Comparison of ENCODE assay signal across 9 cellular contexts in the genomic region with DNA sequence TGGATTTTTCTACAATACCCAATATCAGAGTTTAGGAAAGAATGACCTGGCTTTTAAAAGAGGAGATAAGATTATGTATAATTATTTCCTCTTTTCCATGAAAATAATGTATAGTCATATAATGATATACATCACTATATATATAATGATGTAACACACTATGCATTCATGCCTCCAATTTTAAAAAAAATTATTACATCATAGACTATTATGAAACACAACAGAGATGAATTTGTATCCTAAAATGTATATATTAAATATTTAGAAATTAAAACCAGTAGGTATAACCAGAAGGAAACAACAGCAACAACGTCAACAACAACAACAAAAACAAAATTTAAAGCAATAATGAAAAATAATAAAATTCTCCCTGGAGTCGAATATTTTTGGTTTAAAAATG.
"Had no signal": no experiment of that assay in that cellular context is flagged by ENCODE, and none has a peak within 500 bp of the region (broad histone marks: within the 10 kb centered on the region; RNA-seq: fewer than 3 reads in every experiment).

No MANE protein-coding gene starts in this region.

- H3K27ac ChIP-seq: HL-60 had no signal

- H3K4me3 ChIP-seq: GM23338, K562 had no signal

- DNase-seq: H9, HCEC 1CT, HFFc6, IMR-90 had no signal

- FAIRE-seq: H1, H54, K562 had no signal
